ENCODE assay signal across 7 cellular contexts in the genomic region with DNA sequence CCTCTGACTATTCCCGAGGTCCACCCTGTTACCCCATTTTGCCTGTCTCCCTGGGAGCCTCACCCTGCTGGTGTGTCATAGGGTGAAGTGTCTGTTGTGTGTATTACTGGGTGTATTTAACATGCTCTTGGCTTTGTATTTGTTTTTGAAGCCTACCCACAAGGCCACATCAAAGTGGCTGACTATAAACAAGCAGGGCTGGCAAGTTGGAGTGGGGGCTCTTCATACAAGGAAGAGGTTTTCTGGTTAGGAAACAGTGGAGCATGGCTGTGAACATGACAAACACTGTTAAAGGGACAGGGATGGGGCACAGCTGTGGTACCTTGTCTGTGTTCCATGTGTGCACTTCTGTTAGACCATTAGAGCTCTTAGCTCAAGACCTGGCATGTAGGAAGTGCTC. TPM values are rescaled to one million over a fixed set of nuclear protein-coding genes. Genes with fewer than 3 reads are reported as not detected.
DNase-seq lines count a peak whose midpoint lies in the region; ATAC-seq, FAIRE-seq and TF ChIP-seq lines count a peak whose summit lies in the region.

No MANE protein-coding gene starts in this region.

- DNase-seq in NCI-H2107 (lab: John Stamatoyannopoulos, UW) (peak; percentile 11), NCI-H524 treated with DMSO at 0.1 percent for 48 hours (lab: John Stamatoyannopoulos, UW) (no peak), urothelium cell line (ENCODE audit: low spot score) (no peak), suprapubic skin (ENCODE audit: low spot score in 2 of 2) (no peak)
- DNase-seq in activated naive CD4-positive, alpha-beta T cell treated with anti-CD3 and anti-CD28 coated beads, Interleukin-2, amount 50 U/mL, for 72 hours (ENCODE audit: low spot score in 2 of 2), result peak in 1 of 2 donors; percentile 71

- H3K9me3 ChIP-seq in suprapubic skin, result no peaks in the 10 kb centered on the region

- H3K27ac ChIP-seq in skin epidermis (peak overlapping the region in 17 of 21 experiments; percentile 5 to 71 (median 36)), suprapubic skin (no peak overlapping the region)

- WGBS in suprapubic skin, result 40% methylated on average over 1 of the region's 1 CpG

- peak; percentile 15 for ATAC-seq in GM21390 (IDR thresholded peaks at IDR 0.05; ENCODE audit: unreplicated experiment)
- peak; percentile 44 to 75 for ATAC-seq in activated naive CD4-positive, alpha-beta T cell treated with anti-CD3 and anti-CD28 coated beads, Interleukin-2, amount 50 U/mL, for 72 hours

- TF ChIP-seq POLR2A in suprapubic skin (IDR thresholded peaks at IDR 0.05), result no peak

- H3K9me3 Mint-ChIP-seq in activated naive CD4-positive, alpha-beta T cell treated with anti-CD3 and anti-CD28 coated beads, Interleukin-2, amount 50 U/mL, for 72 hours, result peaks cover 0 to 7% of the 10 kb centered on the region in 2 donors

- H3K36me3 Mint-ChIP-seq in activated naive CD4-positive, alpha-beta T cell treated with anti-CD3 and anti-CD28 coated beads, Interleukin-2, amount 50 U/mL, for 72 hours, result peaks cover 11 to 57% of the 10 kb centered on the region in 2 donors

- peaks cover 2% of the 10 kb centered on the region for H3K36me3 ChIP-seq in suprapubic skin

- H3K27me3 ChIP-seq in suprapubic skin, result no peaks in the 10 kb centered on the region

- TF ChIP-seq CTCF in suprapubic skin (IDR thresholded peaks at IDR 0.05), result no peak

- peak overlapping the region; percentile 90 to 99 for H3K27ac Mint-ChIP-seq in activated naive CD4-positive, alpha-beta T cell treated with anti-CD3 and anti-CD28 coated beads, Interleukin-2, amount 50 U/mL, for 72 hours

- FAIRE-seq in urothelium cell line (lab: Jason Lieb, UNC), result no peak

- no peak for TF ChIP-seq EP300 in suprapubic skin (IDR thresholded peaks at IDR 0.05)

- H3K4me3 ChIP-seq in skin epidermis (no peak overlapping the region), suprapubic skin (no peak overlapping the region)

- peaks cover 46% of the 10 kb centered on the region for H3K4me1 ChIP-seq in suprapubic skin

RNA-seq across cellular contexts. Expression of a gene that starts 26.3 kb away (rescaled TPM):
- total RNA-seq in activated naive CD4-positive, alpha-beta T cell treated with anti-CD3 and anti-CD28 coated beads, Interleukin-2, amount 50 U/mL, for 72 hours, result 10 to 100 TPM; 59.6 to 83.3 TPM
- total RNA-seq in suprapubic skin, result 100 to 1,000 TPM in 1 of 4 donors, 10 to 100 TPM in 3; 56.7 to 101 (median 67.2) TPM
